ENCODE assay signal across 8 cellular contexts in genomic region chr4:184384056-184384809, GRCh38.
DNase-seq lines count a peak whose midpoint lies in the region; ATAC-seq and TF ChIP-seq lines count a peak whose summit lies in the region.

No MANE protein-coding gene starts in this region.

- POLR2A ChIA-PET in T-cell (lab: Charles Lee) = interaction anchor here (0.5 kb wide), 2 partner anchors 48 to 124 kb away, joined by 3 to 7 read pairs; no protein-coding TSS in a partner anchor

- H3K36me3 Mint-ChIP-seq in T-cell = peaks cover 44% of the 10 kb centered on the region

- H3K27me3 ChIP-seq in psoas muscle (ENCODE audit: insufficient read depth in 3 of 3, low read length in 2 of 3) = no peaks in the 10 kb centered on the region

- ATAC-seq in GM19463 (IDR thresholded peaks at IDR 0.05; ENCODE audit: unreplicated experiment) (peak; percentile 79), HG03469 (IDR thresholded peaks at IDR 0.05; ENCODE audit: unreplicated experiment) (peak; percentile 65), T-cell (replicated peaks in 1 of 4) (peak; percentile 43 to 58 (median 53)), psoas muscle (peak; percentile 48 to 60 (median 58))

- CTCF ChIA-PET in T-cell (lab: Charles Lee) = interaction anchor here in 1 of 2 donors (0.5 to 0.9 kb wide), 2 partner anchors 120 to 265 kb away, joined by 3 to 4 read pairs; partner anchors contain the start of genes CASP3 and PRIMPOL

- H3K27ac Mint-ChIP-seq in T-cell = peak overlapping the region; percentile 53 to 56

- no peaks in the 10 kb centered on the region for H3K9me3 Mint-ChIP-seq in T-cell

- H3K9me3 ChIP-seq in psoas muscle = no peaks in the 10 kb centered on the region

- H3K4me3 ChIP-seq in fibroblast of the aortic adventitia (ENCODE audit: low read depth, low read length) = peak overlapping the region; percentile 58
- H3K4me3 ChIP-seq in psoas muscle = peak overlapping the region; percentile 42

- peaks cover 62% of the 10 kb centered on the region for H3K4me1 ChIP-seq in psoas muscle

- peak overlapping the region; percentile 82 for H3K27ac ChIP-seq in psoas muscle

- TF ChIP-seq CTCF in fibroblast of the aortic adventitia (IDR thresholded peaks at IDR 0.05; ENCODE audit: insufficient read depth, low read length) (no peak), psoas muscle (IDR thresholded peaks at IDR 0.05) (no peak)

- H3K36me3 ChIP-seq in psoas muscle (ENCODE audit: insufficient read depth in 1 of 2, low read depth in 1 of 2) = peaks cover 2 to 21% of the 10 kb centered on the region in 2 donors

- H3K4me1 Mint-ChIP-seq in T-cell = peaks cover 56 to 69% (median 67%) of the 10 kb centered on the region in 3 donors

- no peaks in the 10 kb centered on the region for H3K27me3 Mint-ChIP-seq in T-cell

- intact Hi-C loops in psoas muscle (cut with DNase I) = loop anchor here (1.0 to 5.0 kb wide), 4 partner anchors 15 to 90 kb away; partner anchors contain the start of gene IRF2 (in 1 of the 2)

- 9 to 15% (median 9%) methylated on average over 13 of the region's 13 CpGs for WGBS in psoas muscle, 3 donors

- DNase-seq in ELF-1 (ENCODE audit: low read depth, low spot score) = peak; percentile 24
- DNase-seq in T-cell = peak in 3 of 34 experiments; percentile 4 to 17 (median 7)
- peak; percentile 98 for DNase-seq in fibroblast of the aortic adventitia (ENCODE audit: low read depth)
- DNase-seq in psoas muscle = no peak
- DNase-seq in central memory CD4-positive, alpha-beta T cell = no peak
- no peak for DNase-seq in retina

- peak overlapping the region; percentile 4 to 37 (median 15) for H3K4me3 Mint-ChIP-seq in T-cell

Comparison
In these comparisons a context has a peak if more than half of its experiments do, and no peak if none do; other contexts are left out.
1. DNase-seq: peak in ELF-1 (single experiment) and fibroblast of the aortic adventitia (single experiment); none in psoas muscle (0 of 2), central memory CD4-positive, alpha-beta T cell (single experiment) and retina (single experiment).
2. Peak in every context shown above with its lines, with median percentiles within 50 percentile points of each other: ATAC-seq.